Comparison of ENCODE assay signal across 18 cellular contexts in genomic region chr2:4561206-4561605, GRCh38.
A peak's percentile ranks its signal among the peaks of the same experiment; 100 is the strongest.
DNase-seq lines count a peak whose midpoint lies in the region; ATAC-seq and TF ChIP-seq lines count a peak whose summit lies in the region.
"Had no signal": no experiment of that assay in that cellular context is flagged by ENCODE, and none has a peak within 500 bp of the region (broad histone marks: within the 10 kb centered on the region; RNA-seq: fewer than 3 reads in every experiment).

No MANE protein-coding gene starts in this region.

- peak overlapping the region; percentile 23 for H3K4me3 Mint-ChIP-seq in glutamatergic neuron (ENCODE audit: unreplicated experiment)
- H3K4me3 Mint-ChIP-seq: CD14-positive monocyte; CD4-positive, alpha-beta memory T cell had no signal

- H3K27me3 ChIP-seq in A673 (replicated peaks; ENCODE audit: insufficient read depth, low read depth, low read length, poor library complexity) (no peaks in the 10 kb centered on the region), lower lobe of right lung (ENCODE audit: low read depth) (no peaks in the 10 kb centered on the region)
- H3K27me3 ChIP-seq in BLaER1 treated with 17β-estradiol and CSF1 and Interleukin-3, amounts not matched to agents 10 nM and 100 nM = no peaks in the 10 kb centered on the region
- H3K27me3 ChIP-seq: BE2C had no signal

- no peaks in the 10 kb centered on the region for H3K9me3 Mint-ChIP-seq in glutamatergic neuron (ENCODE audit: unreplicated experiment)

- no peaks in the 10 kb centered on the region for H3K36me3 ChIP-seq in A673 (ENCODE audit: insufficient read depth, low read length, poor library complexity, severe bottlenecking)
- no peaks in the 10 kb centered on the region for H3K36me3 ChIP-seq in BLaER1 treated with 17β-estradiol and CSF1 and Interleukin-3, amounts not matched to agents 10 nM and 100 nM
- no peaks in the 10 kb centered on the region for H3K36me3 ChIP-seq in lower lobe of right lung
- H3K36me3 ChIP-seq: BE2C, HAP-1 had no signal

- POLR2A ChIA-PET in A673 (lab: Charles Lee; ENCODE audit: low non-redundant PET) = no interaction called here

- peaks cover 10% of the 10 kb centered on the region for H3K4me1 Mint-ChIP-seq in glutamatergic neuron (ENCODE audit: low read depth, unreplicated experiment)
- H3K4me1 Mint-ChIP-seq: CD14-positive monocyte; CD4-positive, alpha-beta memory T cell had no signal

- intact Hi-C loops in A673 (cut with micrococcal nuclease; ENCODE audit: unreplicated experiment) = no loop called here
- intact Hi-C loops in lower lobe of right lung (cut with DNase I) = no loop called here

- no TSS peak for BruUV-seq in A673 (replicated peaks; lab: Mats Ljungman, UMichigan)

- H3K9me3 ChIP-seq in A673 (ENCODE audit: low read depth, low read length, poor library complexity, severe bottlenecking) = peaks cover 4% of the 10 kb centered on the region
- peaks cover 0 to 4% (median 0%) of the 10 kb centered on the region in 11 experiments; a peak in 1 of 22 replicates for H3K9me3 ChIP-seq in BLaER1 treated with 17β-estradiol and CSF1 and Interleukin-3, amounts not matched to agents 10 nM and 100 nM (replicated peaks in 1 of 11)
- no peaks in the 10 kb centered on the region for H3K9me3 ChIP-seq in lower lobe of right lung
- H3K9me3 ChIP-seq: BE2C, HAP-1 had no signal

- no peak overlapping the region for H3K9ac ChIP-seq in BLaER1 treated with 17β-estradiol and CSF1 and Interleukin-3, amounts not matched to agents 10 nM and 100 nM
- H3K9ac ChIP-seq: GM23248 had no signal

- H3K36me3 Mint-ChIP-seq in glutamatergic neuron (ENCODE audit: unreplicated experiment) = no peaks in the 10 kb centered on the region
- H3K36me3 Mint-ChIP-seq: CD14-positive monocyte; CD4-positive, alpha-beta memory T cell had no signal

- no peaks in the 10 kb centered on the region for H4K20me1 ChIP-seq in BLaER1 treated with 17β-estradiol and CSF1 and Interleukin-3, amounts not matched to agents 10 nM and 100 nM

- peak overlapping the region in 7 of 11 experiments; percentile 14 to 66 (median 38); a peak in 11 of 22 replicates for H3K4me2 ChIP-seq in BLaER1 treated with 17β-estradiol and CSF1 and Interleukin-3, amounts not matched to agents 10 nM and 100 nM

- peak; percentile 70 for DNase-seq in A673 (ENCODE audit: low spot score)
- DNase-seq in NCI-H2171 treated with DMSO at 0.1 percent for 48 hours (lab: John Stamatoyannopoulos, UW) = peak; percentile 86
- peak; percentile 37 for DNase-seq in glutamatergic neuron
- DNase-seq in foreskin melanocyte = no peak
- no peak for DNase-seq in lower lobe of right lung
- DNase-seq: ACHN; BE2C; Calu3; CD4-positive, alpha-beta memory T cell; DMS 273 treated with DMSO at 0.1 percent for 48 hours; DMS53; DND-41; EL; GM23248 had no signal

- H3K27me3 Mint-ChIP-seq in glutamatergic neuron (ENCODE audit: unreplicated experiment) = peaks cover 2% of the 10 kb centered on the region
- H3K27me3 Mint-ChIP-seq: CD4-positive, alpha-beta memory T cell had no signal

- no peak overlapping the region for H3K27ac Mint-ChIP-seq in glutamatergic neuron (ENCODE audit: unreplicated experiment)
- H3K27ac Mint-ChIP-seq: CD14-positive monocyte; CD4-positive, alpha-beta memory T cell had no signal

- TF ChIP-seq CTCF in A673 (conservative IDR thresholded peaks at IDR 0.05; ENCODE audit: low read depth, low read length) = no peak
- TF ChIP-seq CTCF in glutamatergic neuron (IDR thresholded peaks at IDR 0.05; ENCODE audit: partially characterized antibody, unreplicated experiment) = no peak
- TF ChIP-seq CTCF in lower lobe of right lung (IDR thresholded peaks at IDR 0.05) = no peak

- CTCF ChIA-PET in A673 (lab: Charles Lee) = no interaction called here

- H3K4me1 ChIP-seq in A673 (ENCODE audit: insufficient read depth, low read length, poor library complexity, severe bottlenecking) (peaks cover 13% of the 10 kb centered on the region), lower lobe of right lung (no peaks in the 10 kb centered on the region)
- peaks cover 0 to 16% (median 10%) of the 10 kb centered on the region in 10 experiments; a peak in 11 of 20 replicates for H3K4me1 ChIP-seq in BLaER1 treated with 17β-estradiol and CSF1 and Interleukin-3, amounts not matched to agents 10 nM and 100 nM
- H3K4me1 ChIP-seq: BE2C, HAP-1 had no signal

- H3K4me3 ChIP-seq in A673 (ENCODE audit: low read depth, low read length, poor library complexity, severe bottlenecking) (no peak overlapping the region), lower lobe of right lung (no peak overlapping the region)
- H3K4me3 ChIP-seq in BLaER1 treated with 17β-estradiol and CSF1 and Interleukin-3, amounts not matched to agents 10 nM and 100 nM = no peak overlapping the region
- H3K4me3 ChIP-seq: GM12878, GM23248, HAP-1 had no signal

- no peak overlapping the region for H3K27ac ChIP-seq in A673 (ENCODE audit: low read depth, low read length, poor library complexity, severe bottlenecking)
- H3K27ac ChIP-seq in BLaER1 treated with 17β-estradiol and CSF1 and Interleukin-3, amounts not matched to agents 10 nM and 100 nM = no peak overlapping the region
- no peak overlapping the region for H3K27ac ChIP-seq in lower lobe of right lung
- H3K27ac ChIP-seq: GM23248 had no signal

- no peak for ATAC-seq in lower lobe of right lung
- ATAC-seq: GM12878 had no signal

Comparison
In these comparisons a context has a peak if more than half of its experiments do, and no peak if none do; other contexts are left out.
1. DNase-seq: peak in A673 (single experiment), NCI-H2171 treated with DMSO at 0.1 percent for 48 hours (single experiment) and glutamatergic neuron (single experiment); none in foreskin melanocyte (single experiment) and lower lobe of right lung (single experiment).